Comparison of ENCODE assay signal across 30 cellular contexts in genomic region chr17:59626756-59627155, GRCh38. TPM values are rescaled to one million over a fixed set of nuclear protein-coding genes. Genes with fewer than 3 reads are reported as not detected.
DNase-seq lines count a peak whose midpoint lies in the region; ATAC-seq and TF ChIP-seq lines count a peak whose summit lies in the region.
"Had no signal": no experiment of that assay in that cellular context is flagged by ENCODE, and none has a peak within 500 bp of the region (broad histone marks: within the 10 kb centered on the region; RNA-seq: fewer than 3 reads in every experiment).

No MANE protein-coding gene starts in this region.

- peak overlapping the region; percentile 52 for H3K27ac ChIP-seq in DOHH2 (ENCODE audit: low read depth, low read length)
- peak overlapping the region; percentile 81 for H3K27ac ChIP-seq in SK-N-MC
- H3K27ac ChIP-seq in gastroesophageal sphincter, result peak overlapping the region in 3 of 4 donors; percentile 2 to 41 (median 35)
- peak overlapping the region in 5 of 8 donors; percentile 11 to 74 (median 65) for H3K27ac ChIP-seq in spleen
- peak overlapping the region in 1 of 4 donors; percentile 9 for H3K27ac ChIP-seq in Peyer's patch
- H3K27ac ChIP-seq: KMS-11, PC-9 had no signal

- ATAC-seq in gastroesophageal sphincter, result no peak
- ATAC-seq in HG02870 (IDR thresholded peaks at IDR 0.05; ENCODE audit: unreplicated experiment), result no peak
- ATAC-seq: activated CD8-positive, alpha-beta memory T cell treated with anti-CD3 and anti-CD28 coated beads, Interleukin-2, amount 10 ng/mL, durations not matched to agents 7 days and 5 days; activated T-cell treated with anti-CD3 and anti-CD28 coated beads, Interleukin-2, amount 50 U/mL, for 72 hours; GM23338; heart right ventricle; lower lobe of right lung; sciatic nerve; stimulated activated naive CD8-positive, alpha-beta T cell treated with anti-CD3 and anti-CD28 coated beads, Interleukin-15, Interleukin-2, amounts not matched to agents 100 U/mL and 50 U/mL, for 24 hours had no signal

- H3K36me3 ChIP-seq in DOHH2 (ENCODE audit: control insufficient read depth, low read length), result peaks cover 77% of the 10 kb centered on the region
- peaks cover 84% of the 10 kb centered on the region for H3K36me3 ChIP-seq in SK-N-MC (ENCODE audit: insufficient read depth, low read length)
- H3K36me3 ChIP-seq in gastroesophageal sphincter, result no peaks in the 10 kb centered on the region
- H3K36me3 ChIP-seq in spleen, result peaks cover 0 to 14% (median 0%) of the 10 kb centered on the region in 6 donors
- no peaks in the 10 kb centered on the region for H3K36me3 ChIP-seq in Peyer's patch
- H3K36me3 ChIP-seq: lower lobe of right lung, thoracic aorta had no signal

- peaks cover 57% of the 10 kb centered on the region for H4K20me1 ChIP-seq in DOHH2 (ENCODE audit: control insufficient read depth, insufficient read depth, low read depth, low read length)

- H3K4me3 ChIP-seq in DOHH2 (ENCODE audit: low read length) (peak overlapping the region; percentile 21), SK-N-MC (no peak overlapping the region), gastroesophageal sphincter (no peak overlapping the region), spleen (no peak overlapping the region), Peyer's patch (no peak overlapping the region)
- H3K4me3 ChIP-seq: GM23338, heart right ventricle, lower lobe of right lung, PC-9, thoracic aorta had no signal

- H3K9me2 ChIP-seq in DOHH2 (replicated peaks; ENCODE audit: control insufficient read depth, low read length), result no peaks in the 10 kb centered on the region

- H3K27me3 ChIP-seq in DOHH2 (ENCODE audit: control insufficient read depth, low read length) (no peaks in the 10 kb centered on the region), gastroesophageal sphincter (no peaks in the 10 kb centered on the region), spleen (replicated peaks in 1 of 7) (no peaks in the 10 kb centered on the region), Peyer's patch (no peaks in the 10 kb centered on the region)
- H3K27me3 ChIP-seq: heart right ventricle had no signal

- TF ChIP-seq CTCF in DOHH2 (IDR thresholded peaks at IDR 0.05; ENCODE audit: low read depth, low read length, poor library complexity, severe bottlenecking), result no peak
- no peak for TF ChIP-seq CTCF in gastroesophageal sphincter (IDR thresholded peaks at IDR 0.05)
- TF ChIP-seq CTCF in spleen (IDR thresholded peaks at IDR 0.05 in 8 of 11, conservative IDR thresholded peaks at IDR 0.05 in 3 of 11), result no peak
- TF ChIP-seq CTCF in Peyer's patch (IDR thresholded peaks at IDR 0.05), result no peak

- TF ChIP-seq POLR2A in gastroesophageal sphincter (IDR thresholded peaks at IDR 0.05) (no peak), spleen (IDR thresholded peaks at IDR 0.05) (no peak), Peyer's patch (IDR thresholded peaks at IDR 0.05) (no peak)

- peak overlapping the region; percentile 58 for H3K4me2 ChIP-seq in DOHH2 (ENCODE audit: low read length)
- H3K4me2 ChIP-seq: GM23338, KMS-11, PC-9 had no signal

- peaks cover 14% of the 10 kb centered on the region for H3F3A ChIP-seq in DOHH2 (ENCODE audit: control insufficient read depth, insufficient read depth)

- H3K4me1 ChIP-seq in DOHH2 (ENCODE audit: control insufficient read depth, low read length) (peaks cover 89% of the 10 kb centered on the region), gastroesophageal sphincter (peaks cover 18 to 98% (median 21%) of the 10 kb centered on the region in 3 donors), spleen (peaks cover 52 to 100% (median 95%) of the 10 kb centered on the region in 6 donors), Peyer's patch (peaks cover 0 to 79% (median 21%) of the 10 kb centered on the region in 4 donors)

- 80 to 96% methylated on average over 1 to 5 of the region's 5 CpGs for whole genome bisulfite sequencing in gastroesophageal sphincter (ENCODE audit: low coverage in 1 of 2), 2 donors
- WGBS in spleen, 5 donors, result 80 to 96% (median 85%) methylated on average over 5 of the region's 5 CpGs

- intact Hi-C loops in spleen (cut with DNase I; ENCODE audit: low total_unique reads), result no loop called here

- DNase-seq in SK-N-MC (ENCODE audit: low read depth, low spot score) (no peak), spleen (no peak), SK-N-DZ (ENCODE audit: low spot score) (no peak), NCI-H446 treated with DMSO at 0.1 percent for 48 hours (lab: John Stamatoyannopoulos, UW) (no peak), Peyer's patch (no peak)
- DNase-seq: activated B cell treated with CpG ODN at 0.5 μM for 24 hours; activated CD4-positive, alpha-beta T cell treated with anti-CD3 and anti-CD28 coated beads, Interleukin-2, amount 50 U/mL, for 1 hour; activated CD8-positive, alpha-beta memory T cell treated with anti-CD3 and anti-CD28 coated beads, Interleukin-2, amount 10 ng/mL, durations not matched to agents 7 days and 5 days; activated naive CD4-positive, alpha-beta T cell; activated T-cell treated with anti-CD3 and anti-CD28 coated beads, Interleukin-2, amount 50 U/mL, for 72 hours; cerebellar nuclear complex; DMS153; foreskin fibroblast; heart right ventricle; HFFc6; kidney glomerular epithelial cell; lower lobe of right lung; NCI-H1436; NCI-H2081 treated with DMSO at 0.1 percent for 48 hours; NCI-H226; PC-9; Right ventricle myocardium superior; stimulated activated naive CD8-positive, alpha-beta T cell treated with anti-CD3 and anti-CD28 coated beads, Interleukin-15, Interleukin-2, amounts not matched to agents 100 U/mL and 50 U/mL, for 24 hours had no signal

- H3K79me2 ChIP-seq in DOHH2 (ENCODE audit: control insufficient read depth, low read length), result peaks cover 100% of the 10 kb centered on the region

- no peak overlapping the region for H3K9ac ChIP-seq in SK-N-MC (ENCODE audit: insufficient read length)
- H3K9ac ChIP-seq: KMS-11 had no signal

- no peak for TF ChIP-seq EP300 in gastroesophageal sphincter (IDR thresholded peaks at IDR 0.05)

- H3K9me3 ChIP-seq in DOHH2 (ENCODE audit: control insufficient read depth, insufficient read depth, low read length) (no peaks in the 10 kb centered on the region), SK-N-MC (ENCODE audit: low read depth, low read length) (no peaks in the 10 kb centered on the region; the same call in 1 of the 2 replicates), gastroesophageal sphincter (no peaks in the 10 kb centered on the region), spleen (no peaks in the 10 kb centered on the region), Peyer's patch (no peaks in the 10 kb centered on the region)
- H3K9me3 ChIP-seq: heart right ventricle, lower lobe of right lung, thoracic aorta had no signal

RNA-seq across cellular contexts. Expression of gene CLTC, which starts 7.1 kb away (rescaled TPM):
- total RNA-seq in gastroesophageal sphincter (100 to 1,000 TPM; 290 to 342 (median 317) TPM), spleen (100 to 1,000 TPM; 189 to 289 (median 256) TPM), Peyer's patch (100 to 1,000 TPM; 174 to 224 (median 198) TPM)
- 10 to 100 TPM; 47.8 to 73.9 (median 70.1) TPM for polyA plus RNA-seq in spleen
- 200 and 233 TPM in 2 replicates for polyA plus RNA-seq in SK-N-DZ (2014; cell fraction: cytosol; rRNA removed)
- polyA plus RNA-seq in SK-N-DZ (2014; cell fraction: nucleus; rRNA removed), result 110 and 111 TPM in 2 replicates
